Comparison of ENCODE assay signal across 14 cellular contexts in the genomic region with DNA sequence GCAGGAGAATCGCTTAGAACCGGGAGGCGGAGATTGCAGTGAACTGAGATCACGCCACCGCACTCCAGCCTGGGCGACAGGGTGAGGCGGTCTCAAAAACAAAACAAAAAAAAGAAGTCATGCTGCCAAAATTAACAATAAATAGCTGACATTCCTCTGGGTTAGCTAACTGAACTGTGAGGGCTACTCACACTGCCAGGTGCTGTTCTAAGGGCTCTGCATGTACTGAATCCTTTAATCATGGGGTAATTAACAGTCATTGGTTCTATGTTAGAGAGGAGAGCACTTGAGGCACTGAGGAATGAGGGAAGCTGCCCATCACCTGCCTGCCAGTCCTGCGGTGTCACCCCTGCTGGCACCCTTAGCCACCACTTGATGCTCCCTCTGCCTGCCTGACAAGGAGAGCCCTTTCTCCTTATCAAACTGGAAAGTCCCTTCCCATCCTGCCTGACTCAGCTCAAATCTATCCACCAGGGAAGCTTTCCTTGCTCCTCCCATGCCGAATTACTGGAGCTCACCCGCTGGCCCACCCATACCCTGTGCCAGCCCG.
A peak's percentile ranks its signal among the peaks of the same experiment; 100 is the strongest.
DNase-seq lines count a peak whose midpoint lies in the region; ATAC-seq and TF ChIP-seq lines count a peak whose summit lies in the region.
"Had no signal": no experiment of that assay in that cellular context is flagged by ENCODE, and none has a peak within 500 bp of the region (broad histone marks: within the 10 kb centered on the region; RNA-seq: fewer than 3 reads in every experiment).

No MANE protein-coding gene starts in this region.

- peak overlapping the region; percentile 50 for H2BK15ac ChIP-seq in mesenchymal stem cell (ENCODE audit: low read depth, poor library complexity, severe bottlenecking)

- peaks cover 15% of the 10 kb centered on the region for H3K4me1 ChIP-seq in mammary epithelial cell (ENCODE audit: insufficient read depth, low read length)
- peaks cover 12% of the 10 kb centered on the region for H3K4me1 ChIP-seq in mesenchymal stem cell (ENCODE audit: control insufficient read depth, insufficient read depth, low read depth, low read length)
- H3K4me1 ChIP-seq in psoas muscle: peaks cover 4% of the 10 kb centered on the region

- no peaks in the 10 kb centered on the region for H4K20me1 ChIP-seq in mammary epithelial cell (ENCODE audit: insufficient read depth, low read length)

- H3K4me3 ChIP-seq in MG63: no peak overlapping the region
- H3K4me3 ChIP-seq in mammary epithelial cell (replicated peaks in 1 of 3; ENCODE audit: insufficient read depth in 1 of 3, low read depth in 2 of 3, low read length in 3 of 3): no peak overlapping the region
- H3K4me3 ChIP-seq in mesenchymal stem cell (ENCODE audit: insufficient read depth in 1 of 2, low read depth in 1 of 2, low read length in 2 of 2): no peak overlapping the region
- no peak overlapping the region for H3K4me3 ChIP-seq in psoas muscle
- H3K4me3 ChIP-seq: esophagus muscularis mucosa, right atrium auricular region had no signal

- H3K4me3 Mint-ChIP-seq in Calu3 (ENCODE audit: low read depth, unreplicated experiment): no peak overlapping the region
- no peak overlapping the region for H3K4me3 Mint-ChIP-seq in activated T-cell treated with anti-CD3 and anti-CD28 coated beads, Interleukin-2, amount 50 U/mL, for 24 hours
- H3K4me3 Mint-ChIP-seq: activated CD4-positive, alpha-beta memory T cell treated with anti-CD3 and anti-CD28 coated beads for 36 hours; activated naive CD8-positive, alpha-beta T cell treated with anti-CD3 and anti-CD28 coated beads, Interleukin-2, amount 10 ng/mL, durations not matched to agents 7 days and 5 days; CD4-positive, CD25-positive, alpha-beta regulatory T cell had no signal

- intact Hi-C loops in Calu3 (cut with micrococcal nuclease; ENCODE audit: unreplicated experiment): no loop called here
- intact Hi-C loops in mammary epithelial cell (cut with micrococcal nuclease): no loop called here
- intact Hi-C loops in psoas muscle (cut with DNase I): loop anchor here (10.0 kb wide), 2 partner anchors 255 to 575 kb away; no protein-coding TSS in a partner anchor

- in situ Hi-C loops in mammary epithelial cell (cut with MboI; ENCODE audit: low sequenced_read_pairs in 2 of 2): no loop called here

- TF ChIP-seq CTCF in Calu3 (IDR thresholded peaks at IDR 0.05; ENCODE audit: unreplicated experiment) (no peak), mammary epithelial cell (conservative IDR thresholded peaks at IDR 0.05 in 1 of 2, IDR thresholded peaks at IDR 0.05 in 1 of 2; ENCODE audit: extremely low read depth in 1 of 2, insufficient read depth in 1 of 2, low read depth in 1 of 2, low read length in 2 of 2) (no peak), psoas muscle (IDR thresholded peaks at IDR 0.05) (no peak)

- peak overlapping the region; percentile 44 for H3K27ac Mint-ChIP-seq in Calu3 (ENCODE audit: unreplicated experiment)
- H3K27ac Mint-ChIP-seq in activated T-cell treated with anti-CD3 and anti-CD28 coated beads, Interleukin-2, amount 50 U/mL, for 24 hours: no peak overlapping the region
- H3K27ac Mint-ChIP-seq: activated CD4-positive, alpha-beta memory T cell treated with anti-CD3 and anti-CD28 coated beads for 36 hours; activated naive CD8-positive, alpha-beta T cell treated with anti-CD3 and anti-CD28 coated beads, Interleukin-2, amount 10 ng/mL, durations not matched to agents 7 days and 5 days; CD4-positive, CD25-positive, alpha-beta regulatory T cell had no signal

- peaks cover 7% of the 10 kb centered on the region for H3K79me1 ChIP-seq in mesenchymal stem cell (replicated peaks; ENCODE audit: low read length, poor library complexity, severe bottlenecking)

- H3K18ac ChIP-seq in mesenchymal stem cell (ENCODE audit: low read depth in 1 of 2, low read length in 2 of 2): peak overlapping the region; percentile 11 to 52

- H3K9ac ChIP-seq in mammary epithelial cell (ENCODE audit: insufficient read depth, low read length) (no peak overlapping the region), mesenchymal stem cell (ENCODE audit: low read length) (peak overlapping the region; percentile 30)
- H3K9ac ChIP-seq: SK-N-SH had no signal

- CTCF ChIA-PET in Calu3 (lab: Charles Lee): interaction anchor here (0.7 to 2.0 kb wide), 9 partner anchors 26 to 581 kb away, joined by 3 to 10 read pairs (median 3); no protein-coding TSS in a partner anchor
- CTCF ChIA-PET in mammary epithelial cell (lab: Charles Lee; ENCODE audit: low non-redundant PET): interaction anchor here (0.7 kb wide), 1 partner anchor 360 kb away, joined by 3 read pairs; no protein-coding TSS in a partner anchor

- H3K4me2 ChIP-seq in mammary epithelial cell (ENCODE audit: insufficient read depth, low read depth, low read length): no peak overlapping the region
- H3K4me2 ChIP-seq in mesenchymal stem cell (ENCODE audit: low read length, poor library complexity, severe bottlenecking): no peak overlapping the region
- H3K4me2 ChIP-seq: SK-N-SH had no signal

- no peak overlapping the region for H3K27ac ChIP-seq in mammary epithelial cell (ENCODE audit: insufficient read depth, low read depth, low read length)
- peak overlapping the region; percentile 93 for H3K27ac ChIP-seq in mesenchymal stem cell (ENCODE audit: low read length, poor library complexity, severe bottlenecking)
- no peak overlapping the region for H3K27ac ChIP-seq in psoas muscle
- H3K27ac ChIP-seq: esophagus muscularis mucosa had no signal

- H3K27me3 ChIP-seq in MG63 (no peaks in the 10 kb centered on the region), mammary epithelial cell (ENCODE audit: insufficient read depth, low read length) (no peaks in the 10 kb centered on the region), mesenchymal stem cell (ENCODE audit: control insufficient read depth in 1 of 2, insufficient read depth in 1 of 2, low read length in 2 of 2) (no peaks in the 10 kb centered on the region), psoas muscle (ENCODE audit: insufficient read depth in 3 of 3, low read length in 2 of 3) (no peaks in the 10 kb centered on the region)
- H3K27me3 ChIP-seq: esophagus muscularis mucosa, right atrium auricular region had no signal

- WGBS in mammary epithelial cell (ENCODE audit: low coverage, missing lambda C conversion rate): 91% methylated on average over 11 of the region's 11 CpGs
- WGBS in mesenchymal stem cell: 81% methylated on average over 9 of the region's 11 CpGs
- WGBS in psoas muscle, 3 donors: 92 to 93% (median 92%) methylated on average over 11 of the region's 11 CpGs

- no peaks in the 10 kb centered on the region for H3K79me2 ChIP-seq in mammary epithelial cell (ENCODE audit: insufficient read depth, low read length)

- H3K9me3 ChIP-seq in MG63: no peaks in the 10 kb centered on the region
- H3K9me3 ChIP-seq in mammary epithelial cell (replicated peaks; ENCODE audit: insufficient read depth, low read length): no peaks in the 10 kb centered on the region
- H3K9me3 ChIP-seq in mesenchymal stem cell (ENCODE audit: control insufficient read depth, low read length): no peaks in the 10 kb centered on the region
- no peaks in the 10 kb centered on the region for H3K9me3 ChIP-seq in psoas muscle
- H3K9me3 ChIP-seq: esophagus muscularis mucosa, right atrium auricular region, SK-N-SH had no signal

- H3K23ac ChIP-seq in mesenchymal stem cell (ENCODE audit: low read length in 2 of 2): no peak overlapping the region

- no peaks in the 10 kb centered on the region for H3K36me3 ChIP-seq in MG63
- no peaks in the 10 kb centered on the region for H3K36me3 ChIP-seq in mammary epithelial cell (ENCODE audit: insufficient read depth, low read length)
- H3K36me3 ChIP-seq in mesenchymal stem cell (ENCODE audit: control insufficient read depth in 1 of 2, insufficient read depth in 2 of 2, low read depth in 1 of 2, low read length in 2 of 2): peaks cover 5 to 8% of the 10 kb centered on the region in 2 experiments
- H3K36me3 ChIP-seq in psoas muscle (ENCODE audit: insufficient read depth in 1 of 2, low read depth in 1 of 2): peaks cover 0 to 4% of the 10 kb centered on the region in 2 donors
- H3K36me3 ChIP-seq: right atrium auricular region had no signal

- H3K14ac ChIP-seq in mesenchymal stem cell (ENCODE audit: low read length in 2 of 2): no peak overlapping the region

- no peak for ATAC-seq in psoas muscle

- H3K9me3 Mint-ChIP-seq in Calu3 (ENCODE audit: low read depth, unreplicated experiment): no peaks in the 10 kb centered on the region
- H3K9me3 Mint-ChIP-seq in activated T-cell treated with anti-CD3 and anti-CD28 coated beads, Interleukin-2, amount 50 U/mL, for 24 hours: no peaks in the 10 kb centered on the region
- H3K9me3 Mint-ChIP-seq: activated CD4-positive, alpha-beta memory T cell treated with anti-CD3 and anti-CD28 coated beads for 36 hours; activated naive CD8-positive, alpha-beta T cell treated with anti-CD3 and anti-CD28 coated beads, Interleukin-2, amount 10 ng/mL, durations not matched to agents 7 days and 5 days; CD4-positive, CD25-positive, alpha-beta regulatory T cell had no signal

- H3K4ac ChIP-seq in mesenchymal stem cell (ENCODE audit: low read depth in 1 of 2, low read length in 2 of 2): no peak overlapping the region

- H2AK5ac ChIP-seq in mesenchymal stem cell (ENCODE audit: low read length, severe bottlenecking): no peak overlapping the region

- H2BK12ac ChIP-seq in mesenchymal stem cell (ENCODE audit: low read length in 2 of 2): peak overlapping the region in 1 of 2 experiments; percentile 42

- peaks cover 35% of the 10 kb centered on the region for H3K4me1 Mint-ChIP-seq in Calu3 (ENCODE audit: low read depth, unreplicated experiment)
- peaks cover 26% of the 10 kb centered on the region for H3K4me1 Mint-ChIP-seq in activated T-cell treated with anti-CD3 and anti-CD28 coated beads, Interleukin-2, amount 50 U/mL, for 24 hours (ENCODE audit: low read depth)

- dilution Hi-C loops in mammary epithelial cell (cut with HindIII; ENCODE audit: low sequenced_read_pairs): loop anchor here (5.0 kb wide), 4 partner anchors 37 to 248 kb away; no protein-coding TSS in a partner anchor

- H3K27me3 Mint-ChIP-seq in Calu3 (ENCODE audit: unreplicated experiment): no peaks in the 10 kb centered on the region
- H3K27me3 Mint-ChIP-seq in activated T-cell treated with anti-CD3 and anti-CD28 coated beads, Interleukin-2, amount 50 U/mL, for 24 hours: no peaks in the 10 kb centered on the region
- H3K27me3 Mint-ChIP-seq: activated CD4-positive, alpha-beta memory T cell treated with anti-CD3 and anti-CD28 coated beads for 36 hours; activated naive CD8-positive, alpha-beta T cell treated with anti-CD3 and anti-CD28 coated beads, Interleukin-2, amount 10 ng/mL, durations not matched to agents 7 days and 5 days; CD4-positive, CD25-positive, alpha-beta regulatory T cell had no signal

- no peak overlapping the region for H2AFZ ChIP-seq in mammary epithelial cell (ENCODE audit: low read depth, low read length)
- H2AFZ ChIP-seq in mesenchymal stem cell (ENCODE audit: low read depth, low read length): no peak overlapping the region

- H4K8ac ChIP-seq in mesenchymal stem cell (ENCODE audit: low read length): no peak overlapping the region

- peak overlapping the region; percentile 67 for H4K91ac ChIP-seq in mesenchymal stem cell (ENCODE audit: low read length)

- no peak overlapping the region for H2BK120ac ChIP-seq in mesenchymal stem cell (ENCODE audit: low read depth, low read length)

- peaks cover 5% of the 10 kb centered on the region for H3K36me3 Mint-ChIP-seq in Calu3 (ENCODE audit: insufficient read depth, unreplicated experiment)
- H3K36me3 Mint-ChIP-seq in activated T-cell treated with anti-CD3 and anti-CD28 coated beads, Interleukin-2, amount 50 U/mL, for 24 hours (ENCODE audit: low read depth): peaks cover 25% of the 10 kb centered on the region
- H3K36me3 Mint-ChIP-seq: activated CD4-positive, alpha-beta memory T cell treated with anti-CD3 and anti-CD28 coated beads for 36 hours had no signal

- BruUV-seq in Calu3 (replicated peaks; lab: Mats Ljungman, UMichigan) (no TSS peak), mammary epithelial cell (replicated peaks; lab: Mats Ljungman, UMichigan) (no TSS peak)

- peak overlapping the region; percentile 80 for H2BK5ac ChIP-seq in mesenchymal stem cell (ENCODE audit: low read depth, low read length, poor library complexity, severe bottlenecking)

- peak; percentile 56 for DNase-seq in Calu3
- DNase-seq in MG63: peak; percentile 17
- peak; percentile 5 for DNase-seq in mammary epithelial cell
- peak; percentile 60 for DNase-seq in mesenchymal stem cell
- DNase-seq in psoas muscle: no peak
- DNase-seq in stimulated activated naive CD4-positive, alpha-beta T cell (lab: John Stamatoyannopoulos, UW): no peak
- DNase-seq in effector CD4-positive, alpha-beta T cell: no peak
- DNase-seq in activated T-cell treated with anti-CD3 and anti-CD28 coated beads, Interleukin-2, amount 50 U/mL, for 24 hours: no peak
- DNase-seq: activated CD4-positive, alpha-beta memory T cell treated with anti-CD3 and anti-CD28 coated beads for 36 hours; activated naive CD8-positive, alpha-beta T cell treated with anti-CD3 and anti-CD28 coated beads, Interleukin-2, amount 10 ng/mL, durations not matched to agents 7 days and 5 days; CD4-positive, CD25-positive, alpha-beta regulatory T cell; SK-N-SH had no signal

Comparison
In these comparisons a context has a peak if more than half of its experiments do, and no peak if none do; other contexts are left out.
1. DNase-seq: peak in Calu3 (single experiment), MG63 (single experiment), mammary epithelial cell (single experiment) and mesenchymal stem cell (single experiment); none in psoas muscle (0 of 2), stimulated activated naive CD4-positive, alpha-beta T cell (0 of 6), effector CD4-positive, alpha-beta T cell (single experiment) and activated T-cell treated with anti-CD3 and anti-CD28 coated beads, Interleukin-2, amount 50 U/mL, for 24 hours (single experiment).
2. intact Hi-C loops: an anchor here in psoas muscle (10.0 kb wide); none called in Calu3 and mammary epithelial cell.